ENCODE assay signal across 9 cellular contexts in the genomic region with DNA sequence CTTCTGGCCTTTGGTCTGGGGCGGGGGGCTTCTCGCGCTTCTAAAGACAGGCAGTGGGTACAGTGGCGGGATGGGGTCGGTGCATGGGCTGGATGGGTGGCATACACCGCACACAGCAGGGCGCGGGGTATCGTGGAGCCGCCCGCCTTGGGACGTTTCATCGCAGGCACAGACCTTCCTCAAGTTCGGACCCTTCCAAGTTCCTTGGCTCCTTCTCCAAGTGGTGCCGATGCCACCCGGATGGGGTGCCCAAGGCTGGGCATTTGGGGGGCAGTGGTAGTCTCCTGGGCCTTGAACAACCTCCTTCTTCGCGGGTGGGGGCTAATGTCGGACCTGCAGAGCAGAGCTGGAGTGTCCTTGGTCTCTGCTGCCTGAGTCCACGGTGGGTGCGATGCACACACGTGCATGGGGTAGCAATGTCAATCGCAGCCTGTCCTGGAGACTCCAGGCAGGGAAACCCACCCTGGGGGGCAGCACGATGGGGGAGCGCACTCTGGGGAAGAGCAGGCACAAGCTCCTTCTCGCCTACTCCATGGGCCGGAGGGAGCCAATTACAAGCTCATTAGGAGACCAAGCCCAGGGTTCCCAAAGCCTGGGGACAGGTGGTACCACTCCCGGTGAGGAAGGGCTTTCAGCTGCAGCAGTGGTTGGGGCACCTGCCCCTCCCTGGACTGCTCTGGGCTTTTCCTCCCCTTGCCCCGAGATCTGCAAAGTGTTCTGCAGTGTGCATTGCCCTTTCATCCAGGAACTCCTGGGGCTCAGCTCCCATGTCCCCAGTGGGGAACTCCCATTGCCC. TPM values are rescaled to one million over a fixed set of nuclear protein-coding genes. Genes with fewer than 3 reads are reported as not detected.
DNase-seq lines count a peak whose midpoint lies in the region; ATAC-seq lines count a peak whose summit lies in the region.
"Had no signal": no experiment of that assay in that cellular context is flagged by ENCODE, and none has a peak within 500 bp of the region (broad histone marks: within the 10 kb centered on the region; RNA-seq: fewer than 3 reads in every experiment).

No MANE protein-coding gene starts in this region.

- peak overlapping the region; percentile 93 for H3K27ac ChIP-seq in substantia nigra (ENCODE audit: low read depth, low read length, poor library complexity, severe bottlenecking)

- POLR2A ChIA-PET in activated naive CD8-positive, alpha-beta T cell treated with anti-CD3 and anti-CD28 coated beads, Interleukin-2, amount 10 ng/mL, durations not matched to agents 7 days and 5 days (lab: Charles Lee): interaction anchor here (0.6 to 1.8 kb wide), 2 partner anchors 10 to 85 kb away, joined by 4 to 5 read pairs; no protein-coding TSS in a partner anchor

- H3K27ac Mint-ChIP-seq in activated naive CD8-positive, alpha-beta T cell treated with anti-CD3 and anti-CD28 coated beads, Interleukin-2, amount 10 ng/mL, durations not matched to agents 7 days and 5 days: no peak overlapping the region
- peak overlapping the region in 1 of 6 donors; percentile 55 for H3K27ac Mint-ChIP-seq in immature natural killer cell

- H3K9me3 Mint-ChIP-seq in activated naive CD8-positive, alpha-beta T cell treated with anti-CD3 and anti-CD28 coated beads, Interleukin-2, amount 10 ng/mL, durations not matched to agents 7 days and 5 days: no peaks in the 10 kb centered on the region
- no peaks in the 10 kb centered on the region for H3K9me3 Mint-ChIP-seq in immature natural killer cell

- H3K4me3 Mint-ChIP-seq in activated naive CD8-positive, alpha-beta T cell treated with anti-CD3 and anti-CD28 coated beads, Interleukin-2, amount 10 ng/mL, durations not matched to agents 7 days and 5 days: peak overlapping the region; percentile 39
- peak overlapping the region; percentile 35 to 70 (median 63) for H3K4me3 Mint-ChIP-seq in immature natural killer cell

- no peak for ATAC-seq in activated naive CD8-positive, alpha-beta T cell treated with anti-CD3 and anti-CD28 coated beads, Interleukin-2, amount 10 ng/mL, durations not matched to agents 7 days and 5 days (ENCODE audit: low read depth)

- DNase-seq in NCI-H526 (lab: John Stamatoyannopoulos, UW): peak; percentile 6 to 63
- DNase-seq in NCI-H526 treated with DMSO at 0.1 percent for 48 hours (lab: John Stamatoyannopoulos, UW): no peak
- no peak for DNase-seq in activated naive CD8-positive, alpha-beta T cell treated with anti-CD3 and anti-CD28 coated beads, Interleukin-2, amount 10 ng/mL, durations not matched to agents 7 days and 5 days
- DNase-seq in immature natural killer cell: no peak
- DNase-seq in substantia nigra (lab: John Stamatoyannopoulos, UW): peak in 1 of 49 donors; percentile 85
- no peak for DNase-seq in activated effector memory CD4-positive, alpha-beta T cell treated with Interleukin-2 at 50 U/mL for 16 hours
- no peak for DNase-seq in T-helper 9 cell
- DNase-seq in AG20443 (ENCODE audit: low spot score): no peak

- no peaks in the 10 kb centered on the region for H3K36me3 Mint-ChIP-seq in activated naive CD8-positive, alpha-beta T cell treated with anti-CD3 and anti-CD28 coated beads, Interleukin-2, amount 10 ng/mL, durations not matched to agents 7 days and 5 days
- peaks cover 0 to 4% (median 0%) of the 10 kb centered on the region in 3 donors for H3K36me3 Mint-ChIP-seq in immature natural killer cell

- H3K27me3 Mint-ChIP-seq in activated naive CD8-positive, alpha-beta T cell treated with anti-CD3 and anti-CD28 coated beads, Interleukin-2, amount 10 ng/mL, durations not matched to agents 7 days and 5 days: peaks cover 11% of the 10 kb centered on the region
- H3K27me3 Mint-ChIP-seq in immature natural killer cell (ENCODE audit: low read depth in 3 of 3): peaks cover 0 to 6% (median 3%) of the 10 kb centered on the region in 3 donors

- H3K4me1 Mint-ChIP-seq in activated naive CD8-positive, alpha-beta T cell treated with anti-CD3 and anti-CD28 coated beads, Interleukin-2, amount 10 ng/mL, durations not matched to agents 7 days and 5 days: no peaks in the 10 kb centered on the region
- H3K4me1 Mint-ChIP-seq in immature natural killer cell: peaks cover 0 to 8% of the 10 kb centered on the region in 2 donors

RNA-seq across cellular contexts. Expression of a gene that starts 0.7 kb away (rescaled TPM):
- total RNA-seq in activated naive CD8-positive, alpha-beta T cell treated with anti-CD3 and anti-CD28 coated beads, Interleukin-2, amount 10 ng/mL, durations not matched to agents 7 days and 5 days: 1 to 10 TPM; 4.6 to 4.8 TPM
- polyA plus RNA-seq in immature natural killer cell: not detected

RNA-seq across cellular contexts. Expression of a gene that starts 40.2 kb away (rescaled TPM):
- under 1 TPM in 1 of 2 experiments, not detected in 1; 0.42 TPM for total RNA-seq in activated naive CD8-positive, alpha-beta T cell treated with anti-CD3 and anti-CD28 coated beads, Interleukin-2, amount 10 ng/mL, durations not matched to agents 7 days and 5 days
- not detected for polyA plus RNA-seq in immature natural killer cell
- total RNA-seq: HT1080 had no signal

Comparison
In these comparisons a context has a peak if more than half of its experiments do, and no peak if none do; other contexts are left out.
1. DNase-seq: peak in NCI-H526 (2 of 2); none in NCI-H526 treated with DMSO at 0.1 percent for 48 hours (single experiment), activated naive CD8-positive, alpha-beta T cell treated with anti-CD3 and anti-CD28 coated beads, Interleukin-2, amount 10 ng/mL, durations not matched to agents 7 days and 5 days (single experiment), immature natural killer cell (0 of 3), activated effector memory CD4-positive, alpha-beta T cell treated with Interleukin-2 at 50 U/mL for 16 hours (single experiment), T-helper 9 cell (single experiment) and AG20443 (single experiment).